Comparison of ENCODE assay signal across 13 cellular contexts in the genomic region with DNA sequence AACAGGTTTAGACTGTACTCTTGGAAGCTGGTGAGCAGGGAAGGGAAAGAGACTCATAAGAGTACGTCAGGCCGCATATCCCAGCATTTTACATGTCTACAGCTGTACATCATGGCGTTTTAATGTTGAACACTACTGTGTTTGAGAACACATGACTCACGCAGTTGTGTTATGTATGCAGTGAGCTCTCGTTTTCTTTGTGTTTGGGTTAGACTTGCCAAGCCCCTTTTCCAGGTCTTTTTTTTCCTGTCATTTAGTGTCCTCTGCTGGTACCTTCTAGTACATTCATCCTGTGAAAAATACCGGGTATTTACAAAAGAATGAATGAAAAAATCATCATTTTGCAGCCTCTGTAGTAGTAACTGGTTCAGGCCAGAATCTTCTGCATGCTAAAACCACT. TPM values are rescaled to one million over a fixed set of nuclear protein-coding genes. Genes with fewer than 3 reads are reported as not detected.
DNase-seq lines count a peak whose midpoint lies in the region; ATAC-seq and TF ChIP-seq lines count a peak whose summit lies in the region.
"Had no signal": no experiment of that assay in that cellular context is flagged by ENCODE, and none has a peak within 500 bp of the region (broad histone marks: within the 10 kb centered on the region; RNA-seq: fewer than 3 reads in every experiment).

No MANE protein-coding gene starts in this region.

- H3K36me3 ChIP-seq in gastroesophageal sphincter (peaks cover 0 to 23% of the 10 kb centered on the region in 2 donors), stomach (peaks cover 0 to 31% (median 24%) of the 10 kb centered on the region in 4 donors)

- no peaks in the 10 kb centered on the region for H3K9me3 ChIP-seq in gastroesophageal sphincter
- no peaks in the 10 kb centered on the region for H3K9me3 ChIP-seq in stomach
- H3K9me3 ChIP-seq: BLaER1 treated with 17β-estradiol and CSF1 and Interleukin-3, amounts not matched to agents 10 nM and 100 nM; body of pancreas; testis had no signal

- H3K4me3 ChIP-seq in WI38 (ENCODE audit: low read depth, low read length) = no peak overlapping the region
- no peak overlapping the region for H3K4me3 ChIP-seq in gastroesophageal sphincter
- H3K4me3 ChIP-seq in stomach = no peak overlapping the region
- H3K4me3 ChIP-seq: BLaER1 treated with 17β-estradiol and CSF1 and Interleukin-3, amounts not matched to agents 10 nM and 100 nM; body of pancreas; SK-N-MC; testis had no signal

- no peak for TF ChIP-seq POLR2A in gastroesophageal sphincter (IDR thresholded peaks at IDR 0.05)
- no peak for TF ChIP-seq POLR2A in stomach (IDR thresholded peaks at IDR 0.05)

- no peak for ATAC-seq in gastroesophageal sphincter
- ATAC-seq: body of pancreas; natural killer cell treated with Interleukin-12 subunit alpha and Interleukin-12 subunit beta and Interleukin-15 and Interleukin-18, amount 100 ng/mL, for 72 hours had no signal

- peak overlapping the region in 3 of 4 donors; percentile 4 to 53 (median 38) for H3K27ac ChIP-seq in gastroesophageal sphincter
- peak overlapping the region; percentile 26 to 75 (median 61) for H3K27ac ChIP-seq in stomach
- H3K27ac ChIP-seq: BLaER1 treated with 17β-estradiol and CSF1 and Interleukin-3, amounts not matched to agents 10 nM and 100 nM; body of pancreas; SK-N-MC; testis had no signal

- H3K27me3 ChIP-seq in gastroesophageal sphincter = no peaks in the 10 kb centered on the region
- no peaks in the 10 kb centered on the region for H3K27me3 ChIP-seq in stomach
- H3K27me3 ChIP-seq: BLaER1 treated with 17β-estradiol and CSF1 and Interleukin-3, amounts not matched to agents 10 nM and 100 nM; body of pancreas; testis had no signal

- WGBS in gastroesophageal sphincter (ENCODE audit: low coverage in 1 of 2), 2 donors = 18 to 53% methylated on average over 3 to 4 of the region's 6 CpGs
- 33 to 37% (median 34%) methylated on average over 6 of the region's 6 CpGs for WGBS in stomach, 5 donors

- peaks cover 0 to 10% (median 0%) of the 10 kb centered on the region in 3 donors for H3K4me1 ChIP-seq in gastroesophageal sphincter
- peaks cover 0 to 29% (median 4%) of the 10 kb centered on the region in 4 donors for H3K4me1 ChIP-seq in stomach
- H3K4me1 ChIP-seq: testis had no signal

- TF ChIP-seq EP300 in gastroesophageal sphincter (IDR thresholded peaks at IDR 0.05) (no peak), stomach (IDR thresholded peaks at IDR 0.05) (no peak)

- TF ChIP-seq CTCF in WI38 (IDR thresholded peaks at IDR 0.05; ENCODE audit: low read depth, low read length) = peak; percentile 57; the same call in 1 of the 2 replicates
- TF ChIP-seq CTCF in gastroesophageal sphincter (IDR thresholded peaks at IDR 0.05) = peak; percentile 12 to 56 (median 53)
- TF ChIP-seq CTCF in stomach (IDR thresholded peaks at IDR 0.05) = peak in 2 of 7 experiments; percentile 14 to 18

- intact Hi-C loops in stomach (cut with DNase I; ENCODE audit: low total_unique reads) = no loop called here

- peak; percentile 4 for DNase-seq in NCI-H82 (lab: John Stamatoyannopoulos, UW)
- DNase-seq in NCI-H82 treated with DMSO at 0.1 percent for 48 hours (lab: John Stamatoyannopoulos, UW; ENCODE audit: unreplicated experiment) = no peak
- DNase-seq in stomach = no peak
- DNase-seq in activated naive CD4-positive, alpha-beta T cell treated with Interleukin-2 at 50 U/mL for 16 hours = no peak
- no peak for DNase-seq in iPS-NIHi7 (ENCODE audit: extremely low spot score)
- no peak for DNase-seq in activated CD8-positive, alpha-beta memory T cell treated with anti-CD3 and anti-CD28 coated beads, Interleukin-2, amount 50 U/mL, for 4 hours
- DNase-seq: body of pancreas, testis had no signal

RNA-seq across cellular contexts. Expression of a gene that starts 35.3 kb away (rescaled TPM):
- total RNA-seq in gastroesophageal sphincter (10 to 100 TPM; 77.7 to 85.5 (median 83.6) TPM), stomach (10 to 100 TPM in 4 of 5 donors, 1 to 10 TPM in 1; 9.6 to 75.8 (median 65.2) TPM)
- polyA plus RNA-seq in stomach = 10 to 100 TPM; 41.2 to 48.8 (median 43.9) TPM

RNA-seq across cellular contexts. Expression of a gene that starts 56.3 kb away (rescaled TPM):
- total RNA-seq in gastroesophageal sphincter = 1 to 10 TPM in 1 of 4 donors, under 1 TPM in 3; 0.40 to 1.1 (median 0.67) TPM
- total RNA-seq in stomach = under 1 TPM in 2 of 5 donors, not detected in 3; 0.14 to 0.73 TPM
- under 1 TPM in 1 of 3 donors, not detected in 2; 0.05 TPM for polyA plus RNA-seq in stomach
- total RNA-seq: body of pancreas had no signal
